In the genomic region with DNA sequence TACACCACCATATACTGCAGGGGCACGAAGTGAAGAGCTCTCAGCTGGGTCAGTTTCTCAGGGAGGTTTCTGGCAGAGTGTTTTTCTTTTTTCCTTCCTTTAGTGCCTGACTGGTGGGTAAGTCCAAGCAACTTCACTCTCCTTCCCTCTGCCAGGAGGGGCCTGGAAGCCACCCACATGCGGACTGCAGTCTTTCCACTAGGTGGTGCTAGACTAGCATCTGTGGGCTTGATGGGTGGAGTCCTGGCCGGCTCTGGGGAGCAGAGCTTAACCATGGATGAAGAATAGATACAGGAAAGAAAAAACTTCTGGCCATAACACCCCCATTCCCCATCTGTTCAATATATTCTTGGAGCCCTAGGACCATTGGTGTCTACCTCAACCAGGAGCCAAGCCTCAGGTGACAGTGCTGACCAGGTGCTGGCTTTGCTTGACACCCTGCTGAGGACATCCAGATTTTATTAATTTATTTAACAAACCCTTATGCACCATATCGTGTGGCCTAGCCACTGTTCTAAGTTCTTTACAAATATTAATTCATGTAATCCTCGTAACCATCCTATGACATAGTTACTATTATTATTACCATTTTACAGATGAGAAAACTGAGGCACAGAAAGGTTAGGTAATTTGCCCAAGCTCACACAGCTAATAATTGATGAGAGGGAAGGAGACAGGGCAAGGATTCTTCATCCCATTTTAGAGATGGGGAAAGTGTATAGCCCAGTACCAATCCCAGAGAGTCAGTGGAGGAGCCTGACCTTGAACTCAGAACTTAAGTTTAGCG, we compare ENCODE assay signal across 8 cellular contexts.
DNase-seq lines count a peak whose midpoint lies in the region; ATAC-seq, FAIRE-seq and TF ChIP-seq lines count a peak whose summit lies in the region.

No MANE protein-coding gene starts in this region.

- intact Hi-C loops in GM12878 (cut with micrococcal nuclease; ENCODE audit: unreplicated experiment): loop anchor here (1.0 to 5.0 kb wide), 2 partner anchors 93 to 825 kb away; no protein-coding TSS in a partner anchor

- no peaks in the 10 kb centered on the region for H3K9me3 ChIP-seq in Peyer's patch
- no peaks in the 10 kb centered on the region for H3K9me3 ChIP-seq in GM12878 (replicated peaks; ENCODE audit: control insufficient read depth, insufficient read depth, low read length)

- H3K9ac ChIP-seq in GM12878 (ENCODE audit: control insufficient read depth, insufficient read depth, low read length): no peak overlapping the region

- RAD21 ChIA-PET in GM12878 (lab: Charles Lee; ENCODE audit: unreplicated experiment): no interaction called here

- H3K27ac ChIP-seq in Peyer's patch (no peak overlapping the region), GM12878 (ENCODE audit: control insufficient read depth, insufficient read depth) (no peak overlapping the region)

- H3K36me3 ChIP-seq in Peyer's patch (no peaks in the 10 kb centered on the region), GM12878 (ENCODE audit: control insufficient read depth in 2 of 2, insufficient read depth in 2 of 2, low read length in 1 of 2) (no peaks in the 10 kb centered on the region)

- no peak overlapping the region for H3K4me2 ChIP-seq in GM12878 (ENCODE audit: control insufficient read depth, insufficient read depth)

- TF ChIP-seq EP300 in GM12878 (IDR thresholded peaks at IDR 0.05; ENCODE audit: borderline replicate concordance in 1 of 2, control insufficient read depth in 1 of 2, low read depth in 2 of 2, low read length in 2 of 2): no peak

- H3K4me3 ChIP-seq in Peyer's patch: no peak overlapping the region
- H3K4me3 ChIP-seq in GM12878: no peak overlapping the region

- in situ Hi-C loops in GM12878 (cut with MboI): no loop called here

- BruUV-seq in GM12878 (replicated peaks; lab: Mats Ljungman, UMichigan): no TSS peak

- no peaks in the 10 kb centered on the region for H3K79me2 ChIP-seq in GM12878 (ENCODE audit: control insufficient read depth, insufficient read depth, low read length)

- H2AFZ ChIP-seq in GM12878 (ENCODE audit: control insufficient read depth, low read depth, low read length): no peak overlapping the region

- CTCF ChIA-PET in GM12878 (lab: Yijun Ruan, JAX): interaction anchor here (0.5 to 2.3 kb wide), 10 partner anchors 9 to 826 kb away, joined by 3 to 8 read pairs (median 3); no protein-coding TSS in a partner anchor

- H4K20me1 ChIP-seq in GM12878 (ENCODE audit: control insufficient read depth, insufficient read depth): no peaks in the 10 kb centered on the region

- POLR2A ChIA-PET in GM12878 (lab: Charles Lee): no interaction called here

- no peaks in the 10 kb centered on the region for H3K27me3 ChIP-seq in Peyer's patch
- H3K27me3 ChIP-seq in GM12878 (replicated peaks in 1 of 2; ENCODE audit: control insufficient read depth in 2 of 2, insufficient read depth in 2 of 2, low read length in 1 of 2): no peaks in the 10 kb centered on the region; a peak in 1 of 4 replicates

- SMC1A ChIA-PET in GM12878 (lab: Charles Lee; ENCODE audit: uncharacterized antibody, unreplicated experiment): interaction anchor here (1.4 kb wide), 1 partner anchor 255 kb away, joined by 3 read pairs; no protein-coding TSS in a partner anchor

- FAIRE-seq in GM12878 (lab: Jason Lieb, UNC): no peak

- no peak for TF ChIP-seq POLR2A in Peyer's patch (IDR thresholded peaks at IDR 0.05)
- TF ChIP-seq POLR2A in GM12878 (IDR thresholded peaks at IDR 0.05; ENCODE audit: low read depth, low read length): no peak

- DNase-seq in SKM-1 treated with dmso at 0.1 percent for 144 hours (lab: John Stamatoyannopoulos, UW; ENCODE audit: unreplicated experiment) (peak; percentile 6), SKM-1 (lab: John Stamatoyannopoulos, UW; ENCODE audit: unreplicated experiment) (no peak), LoVo (ENCODE audit: low spot score) (peak; percentile 13), Peyer's patch (peak in 1 of 3 donors; percentile 56), GM12878 (ENCODE audit: low read depth, low spot score) (no peak), kidney glomerular epithelial cell (lab: John Stamatoyannopoulos, UW) (peak; percentile 34), amniotic stem cell (lab: John Stamatoyannopoulos, UW) (no peak)
- peak; percentile 65 for DNase-seq in stimulated activated CD8-positive, alpha-beta memory T cell treated with anti-CD3 and anti-CD28 coated beads, Interleukin-4, amount 100 ng/mL, for 48 hours

- ATAC-seq in GM12878: peak; percentile 97

- peak; percentile 61 for TF ChIP-seq RAD21 in GM12878 (IDR thresholded peaks at IDR 0.05; ENCODE audit: insufficient read depth, low read depth, low read length)

- no peaks in the 10 kb centered on the region for H3K4me1 ChIP-seq in Peyer's patch
- H3K4me1 ChIP-seq in GM12878 (ENCODE audit: control insufficient read depth, insufficient read depth, low read length): no peaks in the 10 kb centered on the region

- peak in 4 of 6 experiments; percentile 32 to 48 (median 45) for TF ChIP-seq CTCF in Peyer's patch (IDR thresholded peaks at IDR 0.05)
- TF ChIP-seq CTCF in GM12878 (IDR thresholded peaks at IDR 0.05 in 2 of 3, conservative IDR thresholded peaks at IDR 0.05 in 1 of 3; ENCODE audit: control insufficient read depth in 2 of 3, extremely low read depth in 1 of 3, insufficient read depth in 1 of 3, low read depth in 3 of 3, low read length in 3 of 3): peak; percentile 65 to 87 (median 86)

- WGBS in GM12878 (ENCODE audit: insufficient coverage, insufficient replicate concordance, low lambda C conversion rate, missing lambda C conversion rate): 11% methylated on average over 6 of the region's 6 CpGs

TF ChIP-seq in GM12878, 131 proteins besides CTCF, POLR2A, EP300 and RAD21:
- TF ChIP-seq, protein P1, sequence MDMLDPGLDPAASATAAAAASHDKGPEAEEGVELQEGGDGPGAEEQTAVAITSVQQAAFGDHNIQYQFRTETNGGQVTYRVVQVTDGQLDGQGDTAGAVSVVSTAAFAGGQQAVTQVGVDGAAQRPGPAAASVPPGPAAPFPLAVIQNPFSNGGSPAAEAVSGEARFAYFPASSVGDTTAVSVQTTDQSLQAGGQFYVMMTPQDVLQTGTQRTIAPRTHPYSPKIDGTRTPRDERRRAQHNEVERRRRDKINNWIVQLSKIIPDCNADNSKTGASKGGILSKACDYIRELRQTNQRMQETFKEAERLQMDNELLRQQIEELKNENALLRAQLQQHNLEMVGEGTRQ (IDR thresholded peaks at IDR 0.05; ENCODE audit: borderline replicate concordance, low read depth, low read length): no peak
- TF ChIP-seq BCL11A (IDR thresholded peaks at IDR 0.05; ENCODE audit: low read depth, low read length) (no peak), ATF7 (IDR thresholded peaks at IDR 0.05; ENCODE audit: low read depth) (no peak), SMC3 (IDR thresholded peaks at IDR 0.05; ENCODE audit: borderline replicate concordance, low read length) (peak; percentile 56; the same call in 1 of the 2 replicates), POLR2AphosphoS5 (IDR thresholded peaks at IDR 0.05; ENCODE audit: low read length) (no peak), NFXL1 (IDR thresholded peaks at IDR 0.05; ENCODE audit: borderline replicate concordance) (no peak), EGR1 (IDR thresholded peaks at IDR 0.05; ENCODE audit: borderline replicate concordance in 1 of 2, low read depth in 2 of 2, low read length in 2 of 2) (0 out of 3 replicates have a peak, but pooled peaks of 1 of the 2 experiments have one; percentile 17), YY1 (IDR thresholded peaks at IDR 0.05; ENCODE audit: low read depth, low read length) (0 out of 2 replicates have a peak, but pooled peaks have one; percentile 27)
TF ChIP-seq in GM12878: peak in this region for 3.

Comparison
In these comparisons a context has a peak if more than half of its experiments do, and no peak if none do; other contexts are left out.
1. DNase-seq: peak in SKM-1 treated with dmso at 0.1 percent for 144 hours (single experiment), LoVo (single experiment), kidney glomerular epithelial cell (single experiment) and stimulated activated CD8-positive, alpha-beta memory T cell treated with anti-CD3 and anti-CD28 coated beads, Interleukin-4, amount 100 ng/mL, for 48 hours (single experiment); none in SKM-1 (single experiment), GM12878 (single experiment) and amniotic stem cell (single experiment).